In the genomic region with DNA sequence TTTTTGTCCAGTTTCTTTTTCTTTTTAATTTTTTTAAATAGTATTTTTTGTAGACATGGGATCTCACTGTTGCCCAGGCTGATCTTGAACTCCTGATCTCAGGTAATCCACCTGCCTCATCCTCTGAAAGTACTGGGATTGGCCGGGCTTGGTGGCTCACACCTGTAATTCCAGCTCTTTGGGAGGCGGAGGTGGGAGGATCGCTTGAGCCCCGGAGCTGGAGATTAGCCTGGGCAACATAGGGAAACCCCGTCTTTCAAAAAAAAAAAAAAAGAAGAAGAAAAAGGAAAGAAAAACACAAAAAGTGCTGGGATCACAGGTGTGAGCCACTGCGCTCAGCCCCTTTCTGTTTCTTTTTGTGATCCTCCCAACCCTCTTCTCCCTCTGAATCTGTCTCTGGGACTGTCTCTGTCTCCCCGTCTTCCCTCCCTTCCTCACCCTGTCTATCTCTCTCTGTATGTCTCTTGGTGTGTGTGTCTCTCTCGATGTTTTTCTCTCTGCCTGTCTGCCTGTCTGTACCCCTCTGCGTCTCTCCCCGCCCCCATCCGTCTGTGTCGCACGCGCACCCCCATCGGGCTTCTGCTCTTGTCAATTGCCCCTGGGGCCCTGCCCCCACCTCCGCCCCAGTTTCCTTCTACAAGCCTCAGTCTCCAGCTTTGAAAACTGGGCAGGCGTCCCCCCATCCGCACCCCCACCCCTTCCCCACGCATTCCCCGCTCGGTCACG, we compare ENCODE assay signal across 8 cellular contexts. TPM values are rescaled to one million over a fixed set of nuclear protein-coding genes. Genes with fewer than 3 reads are reported as not detected.
A peak's percentile ranks its signal among the peaks of the same experiment; 100 is the strongest.
DNase-seq lines count a peak whose midpoint lies in the region; ATAC-seq and TF ChIP-seq lines count a peak whose summit lies in the region.

No MANE protein-coding gene starts in this region.

- peaks cover 18% of the 10 kb centered on the region for H3K36me3 Mint-ChIP-seq in activated naive CD8-positive, alpha-beta T cell treated with anti-CD3 and anti-CD28 coated beads for 36 hours
- peaks cover 14 to 20% (median 16%) of the 10 kb centered on the region in 3 donors for H3K36me3 Mint-ChIP-seq in immature natural killer cell

- H3K4me1 ChIP-seq in RWPE2 (ENCODE audit: insufficient read depth, poor library complexity, severe bottlenecking): peaks cover 30% of the 10 kb centered on the region

- ATAC-seq in RWPE2 (ENCODE audit: low read depth) (no peak), GM18870 (IDR thresholded peaks at IDR 0.05; ENCODE audit: unreplicated experiment) (no peak)

- no peak for TF ChIP-seq CTCF in GM20000 (IDR thresholded peaks at IDR 0.05; ENCODE audit: extremely low read depth, missing control alignments)
- no peak for TF ChIP-seq CTCF in RWPE2 (IDR thresholded peaks at IDR 0.05; ENCODE audit: poor library complexity, severe bottlenecking)

- peak overlapping the region; percentile 97 for H3K27ac ChIP-seq in RWPE2 (ENCODE audit: poor library complexity, severe bottlenecking)

- peak overlapping the region; percentile 89 for H3K4me3 ChIP-seq in RWPE2 (ENCODE audit: severe bottlenecking)

- peak overlapping the region; percentile 88 for H3K27ac Mint-ChIP-seq in activated naive CD8-positive, alpha-beta T cell treated with anti-CD3 and anti-CD28 coated beads for 36 hours
- peak overlapping the region; percentile 91 to 99 (median 99) for H3K27ac Mint-ChIP-seq in immature natural killer cell

- no peaks in the 10 kb centered on the region for H3K9me3 Mint-ChIP-seq in activated naive CD8-positive, alpha-beta T cell treated with anti-CD3 and anti-CD28 coated beads for 36 hours
- peaks cover 0 to 13% (median 0%) of the 10 kb centered on the region in 6 donors for H3K9me3 Mint-ChIP-seq in immature natural killer cell

- H3K36me3 ChIP-seq in RWPE2 (ENCODE audit: low read depth): peaks cover 25% of the 10 kb centered on the region

- H3K27me3 ChIP-seq in RWPE2 (ENCODE audit: insufficient read depth, poor library complexity, severe bottlenecking): no peaks in the 10 kb centered on the region

- no peaks in the 10 kb centered on the region for H3K27me3 Mint-ChIP-seq in activated naive CD8-positive, alpha-beta T cell treated with anti-CD3 and anti-CD28 coated beads for 36 hours
- peaks cover 80 to 87% (median 86%) of the 10 kb centered on the region in 3 donors for H3K27me3 Mint-ChIP-seq in immature natural killer cell (ENCODE audit: low read depth in 3 of 3)

- DNase-seq in GM20000 (ENCODE audit: low spot score) (peak; percentile 73), RWPE2 (ENCODE audit: low spot score) (no peak), immature natural killer cell (peak; percentile 82 to 85 (median 84)), iPS-NIHi7 (ENCODE audit: extremely low spot score) (no peak), NCI-H2081 (lab: John Stamatoyannopoulos, UW) (no peak)
- DNase-seq in activated naive CD8-positive, alpha-beta T cell treated with anti-CD3 and anti-CD28 coated beads for 36 hours: peak; percentile 83
- DNase-seq in stimulated activated CD4-positive, alpha-beta T cell treated with anti-CD3 and anti-CD28 coated beads, Interleukin-2, amount 100 ng/mL, for 4 hours (ENCODE audit: low read depth): peak; percentile 88

- peak overlapping the region; percentile 82 for H3K4me3 Mint-ChIP-seq in activated naive CD8-positive, alpha-beta T cell treated with anti-CD3 and anti-CD28 coated beads for 36 hours
- peak overlapping the region; percentile 84 to 91 (median 89) for H3K4me3 Mint-ChIP-seq in immature natural killer cell

- H3K9me3 ChIP-seq in RWPE2 (ENCODE audit: severe bottlenecking): no peaks in the 10 kb centered on the region

- peaks cover 51% of the 10 kb centered on the region for H3K4me1 Mint-ChIP-seq in activated naive CD8-positive, alpha-beta T cell treated with anti-CD3 and anti-CD28 coated beads for 36 hours
- peaks cover 64 to 69% of the 10 kb centered on the region in 2 donors for H3K4me1 Mint-ChIP-seq in immature natural killer cell

RNA-seq across cellular contexts. Expression of a gene that starts 0.6 kb away (rescaled TPM):
- total RNA-seq in activated naive CD8-positive, alpha-beta T cell treated with anti-CD3 and anti-CD28 coated beads for 36 hours: 10 to 100 TPM; 15.5 to 15.6 TPM
- polyA plus RNA-seq in immature natural killer cell: 100 to 1,000 TPM; 305 to 745 (median 318) TPM

RNA-seq across cellular contexts. Expression of a gene that starts 6.4 kb away (rescaled TPM):
- 10 to 100 TPM; 29.1 to 40.0 TPM for total RNA-seq in activated naive CD8-positive, alpha-beta T cell treated with anti-CD3 and anti-CD28 coated beads for 36 hours
- 1 to 10 TPM in 2 of 3 donors, not detected in 1; 3.7 to 4.3 TPM for polyA plus RNA-seq in immature natural killer cell

RNA-seq across cellular contexts. Expression of a gene that starts 14.9 kb away (rescaled TPM):
- total RNA-seq in activated naive CD8-positive, alpha-beta T cell treated with anti-CD3 and anti-CD28 coated beads for 36 hours: 10 to 100 TPM; 23.3 to 26.8 TPM
- polyA plus RNA-seq in immature natural killer cell: 10 to 100 TPM; 41.6 to 64.7 (median 41.8) TPM

RNA-seq across cellular contexts. Expression of a gene that starts 15.2 kb away (rescaled TPM):
- 10 to 100 TPM; 43.6 to 44.0 TPM for total RNA-seq in activated naive CD8-positive, alpha-beta T cell treated with anti-CD3 and anti-CD28 coated beads for 36 hours
- 10 to 100 TPM; 18.9 to 48.1 (median 31.6) TPM for polyA plus RNA-seq in immature natural killer cell

RNA-seq across cellular contexts. Expression of a gene that starts 29.7 kb away (rescaled TPM):
- total RNA-seq in activated naive CD8-positive, alpha-beta T cell treated with anti-CD3 and anti-CD28 coated beads for 36 hours: 1,000 to 10,000 TPM; 3,164 to 3,181 TPM
- polyA plus RNA-seq in immature natural killer cell: 1,000 to 10,000 TPM in 1 of 3 donors, 100 to 1,000 TPM in 2; 733 to 1,627 (median 903) TPM

Comparison
In these comparisons a context has a peak if more than half of its experiments do, and no peak if none do; other contexts are left out.
1. DNase-seq: peak in GM20000 (single experiment), activated naive CD8-positive, alpha-beta T cell treated with anti-CD3 and anti-CD28 coated beads for 36 hours (single experiment), immature natural killer cell (3 of 3) and stimulated activated CD4-positive, alpha-beta T cell treated with anti-CD3 and anti-CD28 coated beads, Interleukin-2, amount 100 ng/mL, for 4 hours (single experiment); none in RWPE2 (single experiment), iPS-NIHi7 (single experiment) and NCI-H2081 (0 of 2).